Comparison of ENCODE assay signal across 8 cellular contexts in the genomic region with DNA sequence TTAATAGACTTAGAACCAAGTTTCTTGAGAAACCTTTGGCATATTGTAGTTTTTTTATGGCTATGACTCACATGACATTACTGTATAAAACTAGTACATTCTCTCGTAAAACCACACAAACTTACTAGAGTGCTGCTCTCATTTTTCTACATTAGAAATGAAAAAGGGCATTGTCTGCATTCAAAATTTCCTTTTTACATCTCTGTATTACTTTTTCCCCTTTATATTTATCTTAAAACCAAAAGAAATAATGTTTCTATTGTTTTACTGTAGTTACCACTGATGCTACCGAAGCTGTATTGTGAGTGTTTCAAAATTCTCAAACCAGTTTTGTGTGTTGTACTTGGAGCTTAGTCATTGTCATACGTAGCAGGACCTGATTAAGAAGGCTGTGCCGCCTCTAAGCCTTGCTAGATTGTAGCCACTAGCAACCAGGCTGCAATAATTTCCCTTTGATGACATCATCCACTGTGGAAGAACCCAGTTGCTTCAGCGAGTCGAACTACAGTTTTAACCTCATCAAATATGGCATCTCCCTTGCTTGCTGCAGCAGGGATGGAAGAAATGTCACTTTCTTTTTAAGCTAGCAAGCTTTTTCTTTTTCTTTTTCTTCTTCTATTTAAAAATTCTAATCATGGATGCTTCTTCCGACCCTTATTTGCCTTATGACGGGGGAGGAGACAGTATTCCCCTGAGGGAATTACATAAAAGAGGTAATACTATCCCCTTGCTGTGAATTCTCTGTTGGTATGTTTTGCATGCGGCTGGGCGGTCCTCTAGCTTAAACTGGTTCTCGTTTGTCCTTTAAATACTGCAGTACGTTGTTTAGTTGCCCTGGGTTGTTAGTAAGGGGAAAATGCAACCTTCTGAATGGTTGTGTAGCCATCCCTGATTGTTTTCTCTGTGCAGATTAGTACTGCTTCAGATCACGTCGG. TPM values are rescaled to one million over a fixed set of nuclear protein-coding genes. Genes with fewer than 3 reads are reported as not detected.
DNase-seq lines count a peak whose midpoint lies in the region; ATAC-seq, FAIRE-seq and TF ChIP-seq lines count a peak whose summit lies in the region.

No MANE protein-coding gene starts in this region.

- no peaks in the 10 kb centered on the region for H3K27me3 Mint-ChIP-seq in activated B cell treated with CpG ODN at 0.5 μM for 24 hours

- intact Hi-C loops in activated B cell treated with CpG ODN at 0.5 μM for 24 hours (cut with micrococcal nuclease): loop anchor here (1.0 to 2.0 kb wide), 7 partner anchors 40 to 1342 kb away; partner anchors contain the start of genes CBR4, CLCN3, DDX60 and HPF1

- CTCF ChIA-PET in activated B cell treated with CpG ODN at 0.5 μM for 24 hours (lab: Charles Lee): interaction anchor here (3.1 to 3.8 kb wide), 2 partner anchors 40 to 47 kb away, joined by 18 to 22 read pairs; partner anchors contain the start of genes CLCN3 and NEK1

- peaks cover 8% of the 10 kb centered on the region for H3K36me3 Mint-ChIP-seq in activated B cell treated with CpG ODN at 0.5 μM for 24 hours (ENCODE audit: low read depth)

- POLR2A ChIA-PET in activated B cell treated with CpG ODN at 0.5 μM for 24 hours (lab: Charles Lee): interaction anchor here (0.7 to 3.9 kb wide), 8 partner anchors 10 to 650 kb away, joined by 3 to 52 read pairs (median 4); partner anchors contain the start of genes CBR4, CLCN3, HPF1 and NEK1

- DNase-seq in NCI-H2171 (lab: John Stamatoyannopoulos, UW) (peak; percentile 51), activated B cell treated with CpG ODN at 0.5 μM for 24 hours (peak; percentile 28), cerebellar nuclear complex (lab: John Stamatoyannopoulos, UW) (peak; percentile 87 to 91)
- DNase-seq in stimulated activated CD4-positive, alpha-beta T cell treated with anti-CD3 and anti-CD28 coated beads, Interleukin-12 subunit alpha, Interleukin-12 subunit beta, amount 100 ng/mL, for 4 hours: peak; percentile 45

- no peaks in the 10 kb centered on the region for H3K9me3 Mint-ChIP-seq in activated B cell treated with CpG ODN at 0.5 μM for 24 hours

- H3K27ac Mint-ChIP-seq in activated B cell treated with CpG ODN at 0.5 μM for 24 hours: peak overlapping the region; percentile 95

- peak overlapping the region; percentile 83 for H3K4me3 Mint-ChIP-seq in activated B cell treated with CpG ODN at 0.5 μM for 24 hours

- TF ChIP-seq CTCF in 22Rv1 (IDR thresholded peaks at IDR 0.05) (no peak), activated B cell treated with CpG ODN at 0.5 μM for 24 hours (IDR thresholded peaks at IDR 0.05) (no peak)

- FAIRE-seq in islet of Langerhans (lab: Jason Lieb, UNC): peak; percentile 100

- ATAC-seq in GM18519 (IDR thresholded peaks at IDR 0.05; ENCODE audit: low FRiP score, unreplicated experiment): peak; percentile 96
- peak; percentile 89 for ATAC-seq in HG03064 (IDR thresholded peaks at IDR 0.05; ENCODE audit: low read depth, unreplicated experiment)
- peak; percentile 92 for ATAC-seq in activated B cell treated with CpG ODN at 0.5 μM for 24 hours (ENCODE audit: low read depth)

- peaks cover 22% of the 10 kb centered on the region for H3K4me1 Mint-ChIP-seq in activated B cell treated with CpG ODN at 0.5 μM for 24 hours

- H3K27ac ChIP-seq in 22Rv1: peak overlapping the region; percentile 94

RNA-seq across cellular contexts. Expression of gene CLCN3, which starts 39.6 kb away (rescaled TPM):
- total RNA-seq in activated B cell treated with CpG ODN at 0.5 μM for 24 hours: 23.0 and 28.6 TPM in 2 replicates

RNA-seq across cellular contexts. Expression of gene NEK1, which starts 47.6 kb away (rescaled TPM):
- 11.3 and 14.3 TPM in 2 replicates for total RNA-seq in activated B cell treated with CpG ODN at 0.5 μM for 24 hours

Comparison
In these comparisons a context has a peak if more than half of its experiments do, and no peak if none do; other contexts are left out.
1. Peak in every context shown above with its lines: DNase-seq, ATAC-seq and H3K27ac ChIP-seq.
2. DNase-seq: peak in every context shown above with its lines; median percentile 89 in cerebellar nuclear complex; 51 in NCI-H2171; 45 in stimulated activated CD4-positive, alpha-beta T cell treated with anti-CD3 and anti-CD28 coated beads, Interleukin-12 subunit alpha, Interleukin-12 subunit beta, amount 100 ng/mL, for 4 hours; 28 in activated B cell treated with CpG ODN at 0.5 μM for 24 hours.